In the genomic region with DNA sequence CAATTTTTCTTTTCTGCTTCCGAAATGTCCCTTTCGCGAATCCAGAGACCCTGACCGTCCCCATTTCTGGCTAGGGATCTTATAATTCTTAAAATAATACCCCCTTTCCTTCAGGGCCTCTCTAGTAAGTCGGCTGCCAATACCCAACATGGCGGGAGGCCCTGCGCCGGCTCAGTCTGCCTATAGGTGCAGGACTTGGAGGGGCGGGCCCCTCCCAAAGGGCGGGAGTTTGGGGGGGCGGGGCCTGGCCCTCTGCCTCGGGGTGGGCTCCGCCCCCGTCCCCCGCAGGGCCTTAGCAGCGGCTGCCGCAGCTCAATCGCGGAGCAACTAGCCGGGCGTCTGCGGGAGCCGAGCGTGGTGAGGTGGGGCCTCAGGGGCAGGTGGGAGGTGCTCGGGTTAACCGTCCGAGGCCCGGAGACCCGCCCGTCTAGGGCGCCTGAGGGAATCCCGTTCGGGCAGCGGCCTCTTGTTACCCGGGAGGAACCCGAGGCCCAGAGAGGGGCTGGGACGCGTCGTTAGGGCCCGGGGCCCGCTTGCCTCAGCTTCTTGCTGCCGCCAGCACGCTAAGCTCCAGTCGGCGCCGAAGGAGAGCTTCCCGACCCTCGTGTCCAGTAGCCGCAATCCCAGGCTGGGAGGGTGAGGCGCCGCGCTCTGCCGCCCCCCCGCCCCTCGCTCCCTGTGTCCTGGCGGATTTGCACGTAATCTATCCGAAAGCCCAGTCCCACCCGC, we compare ENCODE assay signal across 8 cellular contexts. TPM values are rescaled to one million over a fixed set of nuclear protein-coding genes. Genes with fewer than 3 reads are reported as not detected.
DNase-seq lines count a peak whose midpoint lies in the region; ATAC-seq, FAIRE-seq and TF ChIP-seq lines count a peak whose summit lies in the region.

CEP250 (plus strand) TSS at position 718 of the 729 bp plus-strand sequence. CDS start 6,770 bp downstream, outside the sequence.

- no peaks in the 10 kb centered on the region for H3K9me3 ChIP-seq in keratinocyte (ENCODE audit: control insufficient read depth, low read depth, low read length)

- peak within 1 kb of the TSS; percentile 96 for H3K4me2 ChIP-seq in keratinocyte (ENCODE audit: control insufficient read depth, extremely low read depth, insufficient read depth, low read depth, low read length)

- H3K36me3 ChIP-seq in keratinocyte (ENCODE audit: control insufficient read depth in 2 of 2, extremely low read depth in 1 of 2, insufficient read depth in 2 of 2, low read length in 2 of 2), result peaks cover 0 to 7% of the 10 kb centered on the region in 2 experiments

- DNase-seq in Ammon's horn (ENCODE audit: low spot score), result peak; percentile 94
- DNase-seq in GM19238 (ENCODE audit: insufficient read length, low spot score), result peak; percentile 84
- peak; percentile 92 for DNase-seq in NCI-H510A (lab: John Stamatoyannopoulos, UW)
- DNase-seq in activated CD4-positive, alpha-beta T cell treated with anti-CD3 and anti-CD28 coated beads for 1 hour, result peak; percentile 91
- DNase-seq in cerebellar nuclear complex (lab: John Stamatoyannopoulos, UW), result peak; percentile 87 to 89
- peak; percentile 66 for DNase-seq in keratinocyte (ENCODE audit: low read depth, low spot score)
- peak; percentile 85 to 93 (median 90) for DNase-seq in stimulated activated CD4-positive, alpha-beta T cell treated with anti-CD3 and anti-CD28 coated beads, Interleukin-12 subunit alpha, Interleukin-12 subunit beta, amount 100 ng/mL, for 48 hours (ENCODE audit: low read depth in 2 of 3, low spot score in 1 of 3)

- H3K9ac ChIP-seq in keratinocyte (ENCODE audit: control insufficient read depth, extremely low read depth, insufficient read depth, low read length), result peak within 1 kb of the TSS; percentile 97

- no peaks in the 10 kb centered on the region for H3K9me1 ChIP-seq in keratinocyte (ENCODE audit: control insufficient read depth, extremely low read depth, insufficient read depth, low read length)

- no peaks in the 10 kb centered on the region for H3K27me3 ChIP-seq in keratinocyte (ENCODE audit: control insufficient read depth, extremely low read depth, insufficient read depth, low read length)

- peak within 1 kb of the TSS; percentile 99 for H2AFZ ChIP-seq in keratinocyte (ENCODE audit: control insufficient read depth, low read length)

- ATAC-seq in HG03439 (IDR thresholded peaks at IDR 0.05; ENCODE audit: unreplicated experiment), result peak; percentile 90

- FAIRE-seq in keratinocyte (lab: Jason Lieb, UNC), result no peak

- H3K4me3 ChIP-seq in keratinocyte (ENCODE audit: control insufficient read depth in 2 of 3, extremely low read depth in 1 of 3, insufficient read depth in 2 of 3, low read depth in 1 of 3, low read length in 3 of 3), result peak within 1 kb of the TSS; percentile 66 to 96 (median 86)

- H4K20me1 ChIP-seq in keratinocyte (ENCODE audit: control insufficient read depth, extremely low read depth, insufficient read depth, low read length), result no peaks in the 10 kb centered on the region

- TF ChIP-seq CTCF in keratinocyte (optimal IDR thresholded peaks at IDR 0.05 in 1 of 3, IDR thresholded peaks at IDR 0.05 in 1 of 3, conservative IDR thresholded peaks at IDR 0.05 in 1 of 3; ENCODE audit: extremely low read depth in 1 of 3, insufficient read depth in 2 of 3, low read length in 3 of 3), result no peak

- H3K79me2 ChIP-seq in keratinocyte (ENCODE audit: control insufficient read depth, insufficient read depth, low read length), result peaks cover 16% of the 10 kb centered on the region

- H3K4me1 ChIP-seq in keratinocyte (ENCODE audit: control insufficient read depth, extremely low read depth, insufficient read depth, low read length), result peaks cover 28% of the 10 kb centered on the region

- dilution Hi-C loops in keratinocyte (cut with MboI; ENCODE audit: extremely low pct_ligation_motif_present, low sequenced_read_pairs), result no loop called here

- peak within 1 kb of the TSS; percentile 97 for H3K27ac ChIP-seq in keratinocyte (ENCODE audit: control insufficient read depth, insufficient read depth, low read length)

RNA-seq across cellular contexts. Expression of gene CEP250, which starts in this region (rescaled TPM):
- polyA plus RNA-seq in keratinocyte, result 4.1 to 8.1 TPM (median 5.8 TPM) in 3 replicates
- polyA plus RNA-seq in keratinocyte (2011; ENCODE audit: low read depth), result 17.0 TPM
- 4.0 and 6.4 TPM in 2 replicates for polyA plus RNA-seq in keratinocyte (2011; cell fraction: cytosol; rRNA removed)
- polyA plus RNA-seq in keratinocyte (2011; cell fraction: nucleus; rRNA removed), result 27.4 and 31.1 TPM in 2 replicates
- polyA plus RNA-seq in keratinocyte (2012; ENCODE audit: low replicate concordance), result 8.5 and 18.7 TPM in 2 replicates
- polyA minus RNA-seq in keratinocyte, result 8.2 to 33.2 TPM (median 14.0 TPM) in 3 replicates
- polyA minus RNA-seq in keratinocyte (2011; cell fraction: cytosol; rRNA and poly(A)+ RNA removed), result 3.6 TPM
- polyA minus RNA-seq in keratinocyte (2011; cell fraction: nucleus; rRNA and poly(A)+ RNA removed), result 5.5 and 12.3 TPM in 2 replicates

Comparison
In these comparisons a context has a peak if more than half of its experiments do, and no peak if none do; other contexts are left out.
1. Peak in every context shown above with its lines: DNase-seq, ATAC-seq, H3K4me3 ChIP-seq and H3K27ac ChIP-seq.